Comparison of ENCODE assay signal across 8 cellular contexts in genomic region chr19:42114412-42114811, GRCh38. TPM values are rescaled to one million over a fixed set of nuclear protein-coding genes. Genes with fewer than 3 reads are reported as not detected.
DNase-seq lines count a peak whose midpoint lies in the region; ATAC-seq, FAIRE-seq and TF ChIP-seq lines count a peak whose summit lies in the region.

No MANE protein-coding gene starts in this region.

- ATAC-seq in A549 (no peak), GM19023 (IDR thresholded peaks at IDR 0.05; ENCODE audit: unreplicated experiment) (peak; percentile 50), HG03432 (IDR thresholded peaks at IDR 0.05; ENCODE audit: unreplicated experiment) (peak; percentile 58), RWPE2 (ENCODE audit: low read depth) (no peak), pancreas (peak; percentile 59 to 75 (median 72)), HG03457 (IDR thresholded peaks at IDR 0.05; ENCODE audit: unreplicated experiment) (no peak)

- no peak for TF ChIP-seq EP300 in A549 (IDR thresholded peaks at IDR 0.05)

- H3K4me3 ChIP-seq in A549, result no peak overlapping the region
- no peak overlapping the region for H3K4me3 ChIP-seq in RWPE2 (ENCODE audit: severe bottlenecking)
- H3K4me3 ChIP-seq in pancreas, result no peak overlapping the region

- intact Hi-C loops in pancreas (cut with DNase I), result no loop called here

- WGBS in A549 (ENCODE audit: missing lambda C conversion rate), result 87% methylated on average over 7 of the region's 7 CpGs
- 24% methylated on average over 7 of the region's 7 CpGs for WGBS in pancreas, 2 donors

- no peak for TF ChIP-seq RAD21 in A549 (conservative IDR thresholded peaks at IDR 0.05 in 1 of 2, IDR thresholded peaks at IDR 0.05 in 1 of 2)

- peak overlapping the region; percentile 45 for H3K4me2 ChIP-seq in A549

- TF ChIP-seq POLR2A in A549 (IDR thresholded peaks at IDR 0.05; ENCODE audit: low read length), result no peak

- no peaks in the 10 kb centered on the region for H3K36me3 ChIP-seq in RWPE2 (ENCODE audit: low read depth)
- no peaks in the 10 kb centered on the region for H3K36me3 ChIP-seq in pancreas

- H3K4me1 ChIP-seq in A549 (peaks cover 28% of the 10 kb centered on the region), RWPE2 (ENCODE audit: insufficient read depth, poor library complexity, severe bottlenecking) (peaks cover 38% of the 10 kb centered on the region), pancreas (peaks cover 14 to 29% (median 14%) of the 10 kb centered on the region in 3 donors)

- H3K27ac ChIP-seq in A549 (peak overlapping the region; percentile 57 to 75), RWPE2 (ENCODE audit: poor library complexity, severe bottlenecking) (peak overlapping the region; percentile 96), pancreas (peak overlapping the region; percentile 69 to 90 (median 78))

- FAIRE-seq in A549 (lab: Jason Lieb, UNC), result no peak
- no peak for FAIRE-seq in pancreas (lab: Jason Lieb, UNC)

- DNase-seq in A549 (ENCODE audit: low read depth in 1 of 2, low spot score in 1 of 2) (no peak), RWPE2 (ENCODE audit: low spot score) (no peak), pancreas (peak in 5 of 6 donors; percentile 53 to 76 (median 69)), SW480 (ENCODE audit: low spot score) (no peak), dermis blood vessel endothelial cell (no peak)

- POLR2A ChIA-PET in A549 (lab: Yijun Ruan, JAX), result interaction anchor here (0.9 to 1.3 kb wide), 3 partner anchors 129 to 188 kb away, joined by 3 to 5 read pairs (median 3); partner anchors contain the start of gene PAFAH1B3

- no peaks in the 10 kb centered on the region for H3K9me3 ChIP-seq in A549
- H3K9me3 ChIP-seq in RWPE2 (ENCODE audit: severe bottlenecking), result no peaks in the 10 kb centered on the region
- no peaks in the 10 kb centered on the region for H3K9me3 ChIP-seq in pancreas

- CTCF ChIA-PET in A549 (lab: Yijun Ruan, JAX), result interaction anchor here (0.7 to 32.8 kb wide), 23 partner anchors 11 to 453 kb away, joined by 3 to 678 read pairs (median 4); partner anchors contain the start of genes GSK3A and POU2F2

- no peak for TF ChIP-seq CTCF in A549 (IDR thresholded peaks at IDR 0.05)
- TF ChIP-seq CTCF in RWPE2 (IDR thresholded peaks at IDR 0.05; ENCODE audit: poor library complexity, severe bottlenecking), result no peak
- TF ChIP-seq CTCF in pancreas (IDR thresholded peaks at IDR 0.05), result no peak

- H3K27me3 ChIP-seq in RWPE2 (ENCODE audit: insufficient read depth, poor library complexity, severe bottlenecking) (no peaks in the 10 kb centered on the region), pancreas (no peaks in the 10 kb centered on the region)

TF ChIP-seq in A549, 52 proteins besides CTCF, POLR2A, EP300 and RAD21:
- TF ChIP-seq SREBF2 (IDR thresholded peaks at IDR 0.05) (no peak), POLR2AphosphoS2 (conservative IDR thresholded peaks at IDR 0.05; ENCODE audit: low read length) (no peak), RNF2 (IDR thresholded peaks at IDR 0.05; ENCODE audit: borderline replicate concordance, low read depth) (no peak), ZSCAN20 (CRISPR knock-in tag; IDR thresholded peaks at IDR 0.05) (no peak), MAFK (IDR thresholded peaks at IDR 0.05; ENCODE audit: partially characterized antibody) (no peak), EHMT2 (IDR thresholded peaks at IDR 0.05; ENCODE audit: low read depth) (no peak), RFX5 (IDR thresholded peaks at IDR 0.05) (no peak), GATA3 (IDR thresholded peaks at IDR 0.05; ENCODE audit: borderline replicate concordance) (no peak), MYC (IDR thresholded peaks at IDR 0.05; ENCODE audit: borderline replicate concordance, low read length) (no peak), SMC3 (IDR thresholded peaks at IDR 0.05) (no peak), CHD2 (IDR thresholded peaks at IDR 0.05; ENCODE audit: low read length, partially characterized antibody) (no peak), JUN (IDR thresholded peaks at IDR 0.05) (no peak), CBX2 (IDR thresholded peaks at IDR 0.05; ENCODE audit: borderline replicate concordance, low read depth) (no peak), ESRRA (IDR thresholded peaks at IDR 0.05; ENCODE audit: borderline replicate concordance, low read length) (no peak), NFE2L2 (conservative IDR thresholded peaks at IDR 0.05; ENCODE audit: low read length) (no peak), RARB (CRISPR knock-in tag; IDR thresholded peaks at IDR 0.05) (no peak), TFCP2L1 (CRISPR knock-in tag; IDR thresholded peaks at IDR 0.05) (no peak)
- TF ChIP-seq, protein P1, sequence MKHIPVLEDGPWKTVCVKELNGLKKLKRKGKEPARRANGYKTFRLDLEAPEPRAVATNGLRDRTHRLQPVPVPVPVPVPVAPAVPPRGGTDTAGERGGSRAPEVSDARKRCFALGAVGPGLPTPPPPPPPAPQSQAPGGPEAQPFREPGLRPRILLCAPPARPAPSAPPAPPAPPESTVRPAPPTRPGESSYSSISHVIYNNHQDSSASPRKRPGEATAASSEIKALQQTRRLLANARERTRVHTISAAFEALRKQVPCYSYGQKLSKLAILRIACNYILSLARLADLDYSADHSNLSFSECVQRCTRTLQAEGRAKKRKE (CRISPR knock-in tag; IDR thresholded peaks at IDR 0.05; ENCODE audit: low read depth), result no peak

RNA-seq across cellular contexts. Expression of gene POU2F2, which starts 17.8 kb away (rescaled TPM):
- polyA plus RNA-seq in A549 (2011; rRNA removed) (0.15 and 0.16 TPM in 2 replicates), A549 (2017; fragmentation: RNase III; extraction: RNeasy Plus Mini Kit Qiagen cat#74134 plus additional on column Dnase treatment) (0.24 to 0.49 TPM (median 0.28 TPM) in 3 replicates), pancreas (1 to 10 TPM; 1.7 to 1.9 TPM)
- 0.13 and 0.14 TPM in 2 replicates for polyA plus RNA-seq in A549 (2012; cell fraction: cytosol; rRNA removed)
- 0.56 and 0.83 TPM in 2 replicates for polyA plus RNA-seq in A549 (2012; cell fraction: nucleus; rRNA removed)
- 0.58 TPM in 1 of 2 replicates, not detected in the other for polyA minus RNA-seq in A549 (2011; rRNA and poly(A)+ RNA removed)
- total RNA-seq in pancreas (1 to 10 TPM in 3 of 6 donors, under 1 TPM in 3; 0.56 to 5.6 (median 1.00) TPM), dermis blood vessel endothelial cell (0.17 and 0.56 TPM in 2 replicates)

RNA-seq across cellular contexts. Expression of gene ZNF574, which starts 38.4 kb away (rescaled TPM):
- polyA plus RNA-seq in A549 (2011; rRNA removed) (11.3 and 16.9 TPM in 2 replicates), A549 (2017; fragmentation: RNase III; extraction: RNeasy Plus Mini Kit Qiagen cat#74134 plus additional on column Dnase treatment) (20.9 to 21.8 TPM (median 21.1 TPM) in 3 replicates), pancreas (1 to 10 TPM; 4.9 to 6.2 TPM)
- 17.0 and 26.0 TPM in 2 replicates for polyA plus RNA-seq in A549 (2012; cell fraction: cytosol; rRNA removed)
- polyA plus RNA-seq in A549 (2012; cell fraction: nucleus; rRNA removed), result 31.8 and 49.4 TPM in 2 replicates
- polyA minus RNA-seq in A549 (2011; rRNA and poly(A)+ RNA removed), result 41.8 and 63.4 TPM in 2 replicates
- total RNA-seq in pancreas (1 to 10 TPM; 3.9 to 8.5 (median 5.8) TPM), dermis blood vessel endothelial cell (17.3 and 17.4 TPM in 2 replicates)

RNA-seq across cellular contexts. Expression of gene GRIK5, which starts 44.4 kb away (rescaled TPM):
- polyA plus RNA-seq in A549 (2011; rRNA removed) (0.22 and 0.42 TPM in 2 replicates), A549 (2017; fragmentation: RNase III; extraction: RNeasy Plus Mini Kit Qiagen cat#74134 plus additional on column Dnase treatment) (0.30 to 0.54 TPM (median 0.45 TPM) in 3 replicates), pancreas (10 to 100 TPM in 1 of 2 donors, 1 to 10 TPM in 1; 4.8 to 10.5 TPM)
- polyA plus RNA-seq in A549 (2012; cell fraction: cytosol; rRNA removed), result 0.26 and 0.32 TPM in 2 replicates
- 1.6 and 2.0 TPM in 2 replicates for polyA plus RNA-seq in A549 (2012; cell fraction: nucleus; rRNA removed)
- polyA minus RNA-seq in A549 (2011; rRNA and poly(A)+ RNA removed), result 0.12 and 0.34 TPM in 2 replicates
- total RNA-seq in pancreas (1 to 10 TPM; 1.9 to 3.6 (median 3.1) TPM), dermis blood vessel endothelial cell (0.05 and 0.17 TPM in 2 replicates)

Comparison
In these comparisons a context has a peak if more than half of its experiments do, and no peak if none do; other contexts are left out.
1. ATAC-seq: peak in GM19023 (single experiment), HG03432 (single experiment) and pancreas (4 of 4); none in A549 (0 of 2), RWPE2 (single experiment) and HG03457 (single experiment).
2. DNase-seq: peak in pancreas (5 of 6); none in A549 (0 of 2), RWPE2 (single experiment), SW480 (single experiment) and dermis blood vessel endothelial cell (single experiment).
3. Peak in every context shown above with its lines, with median percentiles within 50 percentile points of each other: H3K27ac ChIP-seq.